ENCODE assay signal across 28 cellular contexts in genomic region chr2:199629301-199629700, GRCh38.
"Had no signal": no experiment of that assay in that cellular context is flagged by ENCODE, and none has a peak within 500 bp of the region (broad histone marks: within the 10 kb centered on the region; RNA-seq: fewer than 3 reads in every experiment).

No MANE protein-coding gene starts in this region.

- H3K36me3 ChIP-seq: left lung, lower lobe of right lung, pancreas, prostate gland, stomach, thyroid gland, transverse colon, upper lobe of left lung, vagina had no signal

- H3K27me3 ChIP-seq: pancreas, stomach, testis, thyroid gland, transverse colon, vagina had no signal

- ATAC-seq: left colon; left lung; lower lobe of right lung; natural killer cell; pancreas; right cardiac atrium; sciatic nerve; stimulated activated naive B cell treated with anti-CD40 and anti-IgM and Interleukin-4, amounts not matched to agents 10 μg/mL and 1 μg/mL and 100 μg/mL, for 72 hours; stimulated activated naive CD8-positive, alpha-beta T cell treated with anti-CD3 and anti-CD28 coated beads, Interleukin-15, Interleukin-2, amounts not matched to agents 100 U/mL and 50 U/mL, for 24 hours had no signal

- H3K4me1 ChIP-seq: left lung, lower lobe of right lung, pancreas, prostate gland, stomach, testis, thyroid gland, transverse colon, vagina had no signal

- H3K9me3 ChIP-seq: left lung, lower lobe of right lung, pancreas, prostate gland, stomach, testis, thyroid gland, transverse colon, upper lobe of left lung, vagina had no signal

- H3K4me3 ChIP-seq: left lung, lower lobe of right lung, pancreas, prostate gland, skin epidermis, stomach, testis, thyroid gland, transverse colon, upper lobe of left lung, vagina had no signal

- DNase-seq: hippocampal formation; kidney; left colon; left lung; lower lobe of right lung; mammary epithelial cell; mesenchymal stem cell; naive B cell; natural killer cell; pancreas; posterior cingulate gyrus; retina; right cardiac atrium; stimulated activated CD4-positive, alpha-beta T cell treated with anti-CD3 and anti-CD28 coated beads, Interleukin-12 subunit alpha, Interleukin-12 subunit beta, amount 100 ng/mL, for 4 hours; stimulated activated CD4-positive, alpha-beta T cell treated with anti-CD3 and anti-CD28 coated beads, Interleukin-15, amount 100 ng/mL, for 24 hours; stimulated activated CD4-positive, alpha-beta T cell treated with anti-CD3 and anti-CD28 coated beads, Interleukin-2, amount 100 ng/mL, for 24 hours; stimulated activated CD4-positive, alpha-beta T cell treated with anti-CD3 and anti-CD28 coated beads, Interleukin-4, amount 100 ng/mL, for 1 hour; stimulated activated naive B cell treated with anti-CD40 and anti-IgM and Interleukin-4, amounts not matched to agents 10 μg/mL and 1 μg/mL and 100 μg/mL, for 72 hours; stimulated activated naive CD8-positive, alpha-beta T cell treated with anti-CD3 and anti-CD28 coated beads, Interleukin-15, Interleukin-2, amounts not matched to agents 100 U/mL and 50 U/mL, for 24 hours; stomach; testis; thyroid gland; transverse colon; upper lobe of left lung had no signal

- H3K27ac ChIP-seq: left lung, lower lobe of right lung, pancreas, prostate gland, skin epidermis, stomach, testis, thyroid gland, transverse colon, upper lobe of left lung, vagina had no signal
